In the genomic region with DNA sequence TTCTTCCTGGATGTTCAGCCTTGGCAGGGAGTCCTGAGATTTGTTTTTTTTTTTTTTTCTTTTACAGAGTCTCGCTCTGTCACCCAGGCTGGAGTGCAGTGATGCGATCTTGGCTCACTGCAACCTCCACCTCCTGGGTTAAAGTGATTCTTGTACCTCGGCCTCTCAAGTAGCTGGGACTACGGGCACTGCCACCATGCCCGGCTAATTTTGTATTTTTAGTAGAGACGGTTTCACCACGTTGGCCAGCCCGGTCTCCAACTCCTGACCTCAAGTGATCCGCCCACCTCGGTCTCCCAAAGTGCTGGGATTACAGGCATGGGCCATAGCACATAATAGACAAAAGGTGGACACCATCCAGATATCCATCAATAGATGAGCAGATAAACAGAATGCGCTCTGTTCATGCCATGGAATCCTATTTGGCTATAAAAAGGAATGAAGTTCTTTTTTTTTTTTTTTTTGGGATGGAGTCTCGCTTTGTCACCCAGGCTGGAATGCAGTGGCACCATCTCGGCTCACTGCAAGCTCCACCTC, we compare ENCODE assay signal across 7 cellular contexts. TPM values are rescaled to one million over a fixed set of nuclear protein-coding genes. Genes with fewer than 3 reads are reported as not detected.
DNase-seq lines count a peak whose midpoint lies in the region; ATAC-seq and TF ChIP-seq lines count a peak whose summit lies in the region.
"Not testable (repeated sequence)": the region's sequence is repeated elsewhere in the genome, so short reads cannot be mapped to it uniquely, and the experiment has no call there.

No MANE protein-coding gene starts in this region.

- peak overlapping the region; percentile 30 to 32 for H3K27ac ChIP-seq in breast epithelium
- H3K27ac ChIP-seq in mesendoderm (ENCODE audit: low read depth, low read length); trophoblast cell (ENCODE audit: low read depth, low read length): not testable (repeated sequence)
- H3K27ac ChIP-seq in thyroid gland = peak overlapping the region; percentile 56 to 78 (median 71)

- H4K12ac ChIP-seq in trophoblast cell (ENCODE audit: low read depth, low read length) = not testable (repeated sequence)

- H3K18ac ChIP-seq in mesendoderm (ENCODE audit: low read length); trophoblast cell (ENCODE audit: low read length): not testable (repeated sequence)

- CTCF ChIA-PET in WTC11 (lab: Charles Lee) = interaction anchor here (0.6 to 4.0 kb wide), 7 partner anchors 11 to 218 kb away, joined by 3 to 22 read pairs (median 5); no protein-coding TSS in a partner anchor

- not testable (repeated sequence) for H3K27me3 ChIP-seq in breast epithelium; mesendoderm (ENCODE audit: insufficient read depth, low read length, poor library complexity); trophoblast cell (ENCODE audit: insufficient read depth, low read length); thyroid gland

- not testable (repeated sequence) for H2AK5ac ChIP-seq in mesendoderm (ENCODE audit: low read length); trophoblast cell (ENCODE audit: low read length)

- not testable (repeated sequence) for H2BK120ac ChIP-seq in mesendoderm (ENCODE audit: low read depth, low read length); trophoblast cell (ENCODE audit: insufficient read depth, low read length, poor library complexity)

- H3K79me2 ChIP-seq in mesendoderm (ENCODE audit: control insufficient read depth, insufficient read depth, low read length); trophoblast cell (ENCODE audit: control insufficient read depth, insufficient read depth, low read length, poor library complexity): not testable (repeated sequence)

- not testable (repeated sequence) for H4K91ac ChIP-seq in trophoblast cell (ENCODE audit: low read depth, low read length)

- not testable (repeated sequence) for H3K4ac ChIP-seq in mesendoderm (ENCODE audit: low read depth, low read length); trophoblast cell (ENCODE audit: low read depth, low read length)

- not testable (repeated sequence) for H3K27me3 Mint-ChIP-seq in WTC11 (ENCODE audit: low read depth); effector memory CD8-positive, alpha-beta T cell

- not testable (repeated sequence) for H4K8ac ChIP-seq in mesendoderm (ENCODE audit: low read depth, low read length)
- H4K8ac ChIP-seq in trophoblast cell (ENCODE audit: low read depth, low read length) = peak overlapping the region; percentile 10

- H3K4me2 ChIP-seq in mesendoderm (ENCODE audit: low read length); trophoblast cell (ENCODE audit: low read length): not testable (repeated sequence)

- ATAC-seq in WTC11; effector memory CD8-positive, alpha-beta T cell (replicated peaks): not testable (repeated sequence)

- H2BK5ac ChIP-seq in mesendoderm (ENCODE audit: low read length); trophoblast cell (ENCODE audit: low read depth, low read length, poor library complexity): not testable (repeated sequence)

- not testable (repeated sequence) for H3K4me3 Mint-ChIP-seq in WTC11; effector memory CD8-positive, alpha-beta T cell

- not testable (repeated sequence) for TF ChIP-seq POLR2A in breast epithelium (IDR thresholded peaks at IDR 0.05); thyroid gland (IDR thresholded peaks at IDR 0.05)

- H3K14ac ChIP-seq in trophoblast cell (ENCODE audit: low read length) = not testable (repeated sequence)

- H3K4me1 ChIP-seq in breast epithelium; mesendoderm (ENCODE audit: control insufficient read depth, low read depth, low read length); trophoblast cell (ENCODE audit: control insufficient read depth in 1 of 2, insufficient read depth in 2 of 2, low read length in 2 of 2): not testable (repeated sequence)
- H3K4me1 ChIP-seq in thyroid gland = peaks cover 15 to 19% of the 10 kb centered on the region in 2 donors

- not testable (repeated sequence) for H2BK15ac ChIP-seq in mesendoderm (replicated peaks; ENCODE audit: low read depth)

- H3K9me3 ChIP-seq in breast epithelium; trophoblast cell (ENCODE audit: insufficient read depth, low read depth, low read length); thyroid gland: not testable (repeated sequence)

- peaks cover 17% of the 10 kb centered on the region for H3K4me1 Mint-ChIP-seq in WTC11
- not testable (repeated sequence) for H3K4me1 Mint-ChIP-seq in effector memory CD8-positive, alpha-beta T cell (ENCODE audit: low read depth in 2 of 2)

- not testable (repeated sequence) for H3K36me3 Mint-ChIP-seq in WTC11
- peaks cover 15% of the 10 kb centered on the region for H3K36me3 Mint-ChIP-seq in effector memory CD8-positive, alpha-beta T cell (ENCODE audit: insufficient read depth)

- H3K36me3 ChIP-seq in breast epithelium; mesendoderm (ENCODE audit: control insufficient read depth, insufficient read depth, low read length); trophoblast cell (ENCODE audit: control insufficient read depth in 1 of 2, insufficient read depth in 2 of 2, low read length in 2 of 2); thyroid gland: not testable (repeated sequence)

- H3K9me3 Mint-ChIP-seq in WTC11; effector memory CD8-positive, alpha-beta T cell: not testable (repeated sequence)

- 0 out of 2 replicates have a peak overlapping the region, but pooled peaks have one; percentile 69 for H3K27ac Mint-ChIP-seq in WTC11
- peak overlapping the region; percentile 35 to 97 for H3K27ac Mint-ChIP-seq in effector memory CD8-positive, alpha-beta T cell

- H3K4me3 ChIP-seq in breast epithelium; mesendoderm (ENCODE audit: low read length); trophoblast cell (ENCODE audit: low read depth, low read length); thyroid gland (replicated peaks in 1 of 3): not testable (repeated sequence)

- H2AFZ ChIP-seq in trophoblast cell (ENCODE audit: insufficient read depth, low read length, poor library complexity) = not testable (repeated sequence)

- POLR2A ChIA-PET in WTC11 (lab: Charles Lee) = interaction anchor here (0.6 kb wide), 1 partner anchor 103 kb away, joined by 4 read pairs; no protein-coding TSS in a partner anchor

- H4K5ac ChIP-seq in mesendoderm (ENCODE audit: low read length) = not testable (repeated sequence)

- DNase-seq in COLO829 (ENCODE audit: low spot score) (peak; percentile 39), trophoblast cell (peak; percentile 57 to 91), thyroid gland (peak; percentile 88 to 89)
- not testable (repeated sequence) for DNase-seq in WTC11 (ENCODE audit: low spot score); breast epithelium (ENCODE audit: low spot score in 2 of 2); effector memory CD8-positive, alpha-beta T cell; mesendoderm

- H2BK12ac ChIP-seq in trophoblast cell (ENCODE audit: low read length) = not testable (repeated sequence)

- not testable (repeated sequence) for H3K23ac ChIP-seq in mesendoderm (ENCODE audit: low read length); trophoblast cell (ENCODE audit: low read length)

- peak overlapping the region; percentile 75 for H3K56ac ChIP-seq in mesendoderm (ENCODE audit: low read length)

- no CpG with 5 or more reads among the region's 13 CpGs for WGBS in mesendoderm (ENCODE audit: extremely low coverage, insufficient coverage, low lambda C conversion rate)
- WGBS in trophoblast cell (ENCODE audit: extremely low coverage, insufficient coverage, insufficient read length) = no CpG with 5 or more reads among the region's 13 CpGs
- 24 to 50% methylated on average over 13 of the region's 13 CpGs for WGBS in thyroid gland, 2 donors

- not testable (repeated sequence) for H3K9ac ChIP-seq in mesendoderm (ENCODE audit: low read length); trophoblast cell (ENCODE audit: low read length)

- not testable (repeated sequence) for H3K79me1 ChIP-seq in mesendoderm (ENCODE audit: low read length); trophoblast cell (ENCODE audit: low read length)

- not testable (repeated sequence) for TF ChIP-seq CTCF in WTC11 (IDR thresholded peaks at IDR 0.05); breast epithelium (IDR thresholded peaks at IDR 0.05); thyroid gland (IDR thresholded peaks at IDR 0.05)

- intact Hi-C loops in breast epithelium (cut with DNase I; ENCODE audit: low total_unique reads) (loop anchor here (10.0 kb wide), 1 partner anchor 125 kb away; no protein-coding TSS in a partner anchor), thyroid gland (cut with DNase I) (loop anchor here (5.0 kb wide), 2 partner anchors 52 to 127 kb away; a partner anchor contains a TSS)

RNA-seq across cellular contexts. Expression of a gene that starts 10.3 kb away (rescaled TPM):
- 0.37 to 0.80 TPM (median 0.50 TPM) in 3 replicates for total RNA-seq in WTC11 (2021)
- total RNA-seq in breast epithelium = 1 to 10 TPM in 1 of 3 donors, under 1 TPM in 1, not detected in 1; 0.29 to 2.0 TPM
- 0.79 TPM for polyA plus RNA-seq in mesendoderm (2013, experiment 1 of 2)
- 0.98 TPM for polyA plus RNA-seq in mesendoderm (2013, experiment 2 of 2)
- polyA plus RNA-seq in trophoblast cell (2013) = 1.5 TPM in 2 replicates
- 1 to 10 TPM in 3 of 4 donors, under 1 TPM in 1; 0.40 to 2.3 (median 1.1) TPM for total RNA-seq in thyroid gland

RNA-seq across cellular contexts. Expression of a gene that starts 32.8 kb away (rescaled TPM):
- total RNA-seq in WTC11 (2021) (30.7 to 36.9 TPM (median 33.6 TPM) in 3 replicates), breast epithelium (1 to 10 TPM; 5.4 to 8.2 (median 6.1) TPM), thyroid gland (10 to 100 TPM; 12.5 to 15.4 (median 14.2) TPM)
- polyA plus RNA-seq in mesendoderm (2013, experiment 1 of 2) = 16.1 TPM
- polyA plus RNA-seq in mesendoderm (2013, experiment 2 of 2) = 15.8 TPM
- polyA plus RNA-seq in trophoblast cell (2013) = 11.5 and 13.2 TPM in 2 replicates

RNA-seq across cellular contexts. Expression of a gene that starts 53.4 kb away (rescaled TPM):
- total RNA-seq in WTC11 (2021) (27.7 to 28.9 TPM (median 28.6 TPM) in 3 replicates), breast epithelium (10 to 100 TPM in 1 of 3 donors, 1 to 10 TPM in 2; 6.0 to 12.5 (median 6.7) TPM), thyroid gland (10 to 100 TPM; 12.7 to 27.1 (median 17.0) TPM)
- polyA plus RNA-seq in mesendoderm (2013, experiment 1 of 2) = 26.1 TPM
- 27.7 TPM for polyA plus RNA-seq in mesendoderm (2013, experiment 2 of 2)
- polyA plus RNA-seq in trophoblast cell (2013) = 17.2 and 17.7 TPM in 2 replicates
